Comparison of ENCODE assay signal across 17 cellular contexts in genomic region chr2:54384301-54385035, GRCh38.
DNase-seq lines count a peak whose midpoint lies in the region; ATAC-seq, FAIRE-seq and TF ChIP-seq lines count a peak whose summit lies in the region.
"Had no signal": no experiment of that assay in that cellular context is flagged by ENCODE, and none has a peak within 500 bp of the region (broad histone marks: within the 10 kb centered on the region; RNA-seq: fewer than 3 reads in every experiment).

No MANE protein-coding gene starts in this region.

- no peak overlapping the region for H2BK15ac ChIP-seq in H1 (ENCODE audit: low read length)

- H3K23ac ChIP-seq in H1 (ENCODE audit: insufficient read length) (no peak overlapping the region), trophoblast cell (ENCODE audit: low read length) (no peak overlapping the region)

- H3K4ac ChIP-seq in H1 (replicated peaks; ENCODE audit: insufficient read length, low read depth, low read length) (no peak overlapping the region), trophoblast cell (ENCODE audit: low read depth, low read length) (no peak overlapping the region)

- no peak overlapping the region for H4K12ac ChIP-seq in trophoblast cell (ENCODE audit: low read depth, low read length)

- no peaks in the 10 kb centered on the region for H3K9me3 ChIP-seq in H1 (ENCODE audit: insufficient read depth in 2 of 2, low read depth in 1 of 2, low read length in 1 of 2)
- H3K9me3 ChIP-seq in trophoblast cell (ENCODE audit: insufficient read depth, low read depth, low read length), result no peaks in the 10 kb centered on the region

- in situ Hi-C loops in SK-MEL-5 (cut with HindIII; ENCODE audit: low pct_unique_long_range_greater_than_20kb, low sequenced_read_pairs), result no loop called here

- H3K4me3 ChIP-seq in H1 (ENCODE audit: extremely low read depth in 1 of 4, insufficient read depth in 2 of 4, low read depth in 3 of 4, low read length in 4 of 4) (no peak overlapping the region), trophoblast cell (ENCODE audit: low read depth, low read length) (no peak overlapping the region)
- H3K4me3 ChIP-seq: GM12878 had no signal

- no peak for TF ChIP-seq POLR2A in H1 (IDR thresholded peaks at IDR 0.05; ENCODE audit: control extremely low read depth in 1 of 2, low read depth in 2 of 2, low read length in 2 of 2)

- no peak for TF ChIP-seq CTCF in H1 (IDR thresholded peaks at IDR 0.05; ENCODE audit: control extremely low read depth in 1 of 3, insufficient read depth in 1 of 3, low read depth in 1 of 3, low read length in 3 of 3)

- DNase-seq in SK-MEL-5 (ENCODE audit: low read depth, low spot score), result peak; percentile 99
- DNase-seq in H1 (ENCODE audit: low read depth in 1 of 2, low spot score in 2 of 2), result peak in 1 of 2 experiments; percentile 13
- peak; percentile 37 for DNase-seq in middle frontal gyrus (ENCODE audit: extremely low spot score, low spot score)
- peak in 46 of 49 donors; percentile 13 to 88 (median 68) for DNase-seq in substantia nigra (lab: John Stamatoyannopoulos, UW)
- no peak for DNase-seq in trophoblast cell
- DNase-seq: activated CD4-positive, alpha-beta T cell treated with anti-CD3 and anti-CD28 coated beads for 36 hours; activated T-cell treated with anti-CD3 and anti-CD28 coated beads, Interleukin-2, amount 50 U/mL, for 1 hour; dermis blood vessel endothelial cell; NCI-H1436 treated with DMSO at 0.1 percent for 48 hours; NCI-H82; stimulated activated CD4-positive, alpha-beta T cell treated with anti-CD3 and anti-CD28 coated beads, Interleukin-4, amount 100 ng/mL, for 4 hours; T-helper 2 cell had no signal

- H3K79me2 ChIP-seq in H1 (ENCODE audit: control insufficient read depth in 1 of 2, insufficient read depth in 2 of 2, low read length in 2 of 2) (no peaks in the 10 kb centered on the region), trophoblast cell (ENCODE audit: control insufficient read depth, insufficient read depth, low read length, poor library complexity) (no peaks in the 10 kb centered on the region)

- H3K4me1 ChIP-seq in H1 (replicated peaks in 1 of 4; ENCODE audit: control insufficient read depth in 3 of 4, insufficient read depth in 4 of 4, low read length in 3 of 4) (peaks cover 0 to 4% (median 3%) of the 10 kb centered on the region in 4 experiments; a peak in 4 of 7 replicates), trophoblast cell (ENCODE audit: control insufficient read depth in 1 of 2, insufficient read depth in 2 of 2, low read length in 2 of 2) (peaks cover 5 to 6% of the 10 kb centered on the region in 2 experiments)

- H2AK5ac ChIP-seq in H1 (ENCODE audit: low read depth, low read length), result no peak overlapping the region
- no peak overlapping the region for H2AK5ac ChIP-seq in trophoblast cell (ENCODE audit: low read length)

- no peak overlapping the region for H3K56ac ChIP-seq in H1 (replicated peaks; ENCODE audit: insufficient read length, low read depth, low read length)

- no peak overlapping the region for H2AFZ ChIP-seq in H1 (ENCODE audit: low read length)
- H2AFZ ChIP-seq in trophoblast cell (ENCODE audit: insufficient read depth, low read length, poor library complexity), result no peak overlapping the region

- H2BK12ac ChIP-seq in H1 (ENCODE audit: low read depth, low read length), result peak overlapping the region; percentile 18; the same call in 1 of the 2 replicates
- H2BK12ac ChIP-seq in trophoblast cell (ENCODE audit: low read length), result no peak overlapping the region

- H2BK5ac ChIP-seq in H1 (ENCODE audit: low read depth, low read length) (no peak overlapping the region), trophoblast cell (ENCODE audit: low read depth, low read length, poor library complexity) (no peak overlapping the region)

- H4K20me1 ChIP-seq in H1 (replicated peaks in 1 of 2; ENCODE audit: control insufficient read depth in 1 of 2, insufficient read depth in 2 of 2, low read length in 2 of 2), result no peaks in the 10 kb centered on the region

- H3K36me3 ChIP-seq in H1 (ENCODE audit: control insufficient read depth in 2 of 4, insufficient read depth in 4 of 4, low read length in 3 of 4) (no peaks in the 10 kb centered on the region), trophoblast cell (ENCODE audit: control insufficient read depth in 1 of 2, insufficient read depth in 2 of 2, low read length in 2 of 2) (no peaks in the 10 kb centered on the region)

- H3K27ac ChIP-seq in H1 (ENCODE audit: low read depth, low read length) (no peak overlapping the region), substantia nigra (ENCODE audit: low read depth, low read length, poor library complexity, severe bottlenecking) (peak overlapping the region; percentile 78), trophoblast cell (ENCODE audit: low read depth, low read length) (no peak overlapping the region)
- H3K27ac ChIP-seq: RWPE1 had no signal

- no peak overlapping the region for H2BK20ac ChIP-seq in H1 (ENCODE audit: low read length)

- H3K79me1 ChIP-seq in H1 (ENCODE audit: low read depth, low read length) (no peaks in the 10 kb centered on the region), trophoblast cell (ENCODE audit: low read length) (no peaks in the 10 kb centered on the region)

- no peak for FAIRE-seq in H1 (lab: Jason Lieb, UNC)
- FAIRE-seq: GM12878 had no signal

- H3K4me2 ChIP-seq in H1 (ENCODE audit: insufficient read depth in 1 of 2, low read depth in 2 of 2, low read length in 2 of 2), result peak overlapping the region; percentile 25 to 48; a peak in 3 of 4 replicates
- H3K4me2 ChIP-seq in trophoblast cell (ENCODE audit: low read length), result no peak overlapping the region

- H3K18ac ChIP-seq in H1 (ENCODE audit: extremely low read depth, low read length) (no peak overlapping the region), trophoblast cell (ENCODE audit: low read length) (no peak overlapping the region)

- H3K27me3 ChIP-seq in H1 (replicated peaks in 1 of 4; ENCODE audit: control insufficient read depth in 3 of 4, extremely low read depth in 1 of 4, insufficient read depth in 3 of 4, low read length in 3 of 4) (0 out of 7 replicates have a peak, but pooled peaks cover 0 to 3% (median 0%) of the 10 kb centered on the region in 4 experiments), trophoblast cell (ENCODE audit: insufficient read depth, low read length) (no peaks in the 10 kb centered on the region)

- H4K8ac ChIP-seq in H1 (ENCODE audit: extremely low read depth, insufficient read depth, low read length) (no peak overlapping the region), trophoblast cell (ENCODE audit: low read depth, low read length) (no peak overlapping the region)

- no peak overlapping the region for H3K14ac ChIP-seq in H1 (ENCODE audit: insufficient read length)
- H3K14ac ChIP-seq in trophoblast cell (ENCODE audit: low read length), result no peak overlapping the region

- POLR2A ChIA-PET in H1 (lab: Charles Lee; ENCODE audit: partially characterized antibody), result no interaction called here

- no peak for TF ChIP-seq RAD21 in H1 (IDR thresholded peaks at IDR 0.05 in 1 of 2, conservative IDR thresholded peaks at IDR 0.05 in 1 of 2; ENCODE audit: low read depth in 2 of 2, low read length in 2 of 2)

- no peak overlapping the region for H2BK120ac ChIP-seq in H1 (replicated peaks; ENCODE audit: low read depth, low read length)
- H2BK120ac ChIP-seq in trophoblast cell (ENCODE audit: insufficient read depth, low read length, poor library complexity), result no peak overlapping the region

- H4K91ac ChIP-seq in H1 (replicated peaks; ENCODE audit: insufficient read length, low read length) (no peak overlapping the region), trophoblast cell (ENCODE audit: low read depth, low read length) (no peak overlapping the region)

- H4K5ac ChIP-seq in H1 (ENCODE audit: insufficient read length, low read depth, low read length), result no peak overlapping the region

- ATAC-seq in GM19328 (IDR thresholded peaks at IDR 0.05; ENCODE audit: unreplicated experiment) (no peak), GM21360 (IDR thresholded peaks at IDR 0.05; ENCODE audit: unreplicated experiment) (no peak)
- ATAC-seq: activated CD4-positive, alpha-beta T cell treated with anti-CD3 and anti-CD28 coated beads for 36 hours; GM12878; stimulated activated effector memory CD8-positive, alpha-beta T cell treated with anti-CD3 and anti-CD28 coated beads, Interleukin-12 subunit alpha, Interleukin-12 subunit beta, amount 100 ng/mL, for 72 hours had no signal

- TF ChIP-seq EP300 in H1 (IDR thresholded peaks at IDR 0.05; ENCODE audit: borderline replicate concordance in 1 of 2, low read depth in 2 of 2, low read length in 2 of 2), result no peak

- H3K9ac ChIP-seq in H1 (replicated peaks in 1 of 4; ENCODE audit: extremely low read depth in 1 of 4, low read depth in 3 of 4, low read length in 3 of 4) (no peak overlapping the region), trophoblast cell (ENCODE audit: low read length) (no peak overlapping the region)

- 37% methylated on average over 10 of the region's 10 CpGs; no CpG with 5 or more reads in 1 of the 2 experiments for WGBS in H1 (ENCODE audit: extremely low coverage in 1 of 2, insufficient coverage in 1 of 2, insufficient read length in 1 of 2, insufficient replicate concordance in 2 of 2, low coverage in 1 of 2, low lambda C conversion rate in 2 of 2, missing lambda C conversion rate in 1 of 2), 2 experiments
- WGBS in trophoblast cell (ENCODE audit: extremely low coverage, insufficient coverage, insufficient read length), result no CpG with 5 or more reads among the region's 10 CpGs

- H3K23me2 ChIP-seq in H1 (ENCODE audit: low read depth, low read length), result no peaks in the 10 kb centered on the region

- CTCF ChIA-PET in H1 (lab: Charles Lee; ENCODE audit: partially characterized antibody), result interaction anchor here (0.7 to 1.1 kb wide), 2 partner anchors 55 to 118 kb away, joined by 3 read pairs; no protein-coding TSS in a partner anchor

TF ChIP-seq in H1, 55 proteins besides CTCF, POLR2A, EP300 and RAD21:
- TF ChIP-seq ATF3 (IDR thresholded peaks at IDR 0.05; ENCODE audit: insufficient read depth, low read depth, low read length) (no peak), CREB1 (IDR thresholded peaks at IDR 0.05) (no peak), NANOG (IDR thresholded peaks at IDR 0.05; ENCODE audit: insufficient read depth, low read depth, low read length, poor library complexity, severe bottlenecking) (peak; percentile 72), SIX5 (IDR thresholded peaks at IDR 0.05; ENCODE audit: low read depth, low read length) (no peak), YY1 (IDR thresholded peaks at IDR 0.05; ENCODE audit: low read depth, low read length) (peak; percentile 57; the same call in 1 of the 2 replicates), CHD1 (IDR thresholded peaks at IDR 0.05; ENCODE audit: low read depth, low read length) (no peak), GTF2F1 (IDR thresholded peaks at IDR 0.05; ENCODE audit: borderline replicate concordance, low read depth, low read length) (no peak), RNF2 (IDR thresholded peaks at IDR 0.05; ENCODE audit: borderline replicate concordance, low read depth, low read length, missing control alignments, poor library complexity, severe bottlenecking) (no peak), TAF1 (IDR thresholded peaks at IDR 0.05; ENCODE audit: low read depth, low read length) (no peak)
TF ChIP-seq in H1: peak in this region for 2.

Comparison
In these comparisons a context has a peak if more than half of its experiments do, and no peak if none do; other contexts are left out.
1. DNase-seq: peak in SK-MEL-5 (single experiment), middle frontal gyrus (single experiment) and substantia nigra (46 of 49); none in trophoblast cell (0 of 2).